In genomic region chr14:88013750-88014349, GRCh38 we compare ENCODE assay signal across 8 cellular contexts. TPM values are rescaled to one million over a fixed set of nuclear protein-coding genes. Genes with fewer than 3 reads are reported as not detected.
DNase-seq lines count a peak whose midpoint lies in the region; ATAC-seq and TF ChIP-seq lines count a peak whose summit lies in the region.

No MANE protein-coding gene starts in this region.

- DNase-seq in GM06990 (ENCODE audit: extremely low read depth, insufficient read length): no peak
- peak; percentile 59 for DNase-seq in HPDE6-E6E7 (ENCODE audit: extremely low spot score)
- DNase-seq in NCI-H82 treated with DMSO at 0.1 percent for 48 hours (lab: John Stamatoyannopoulos, UW; ENCODE audit: unreplicated experiment): peak; percentile 62
- peak; percentile 65 for DNase-seq in Right ventricle myocardium superior
- peak; percentile 82 for DNase-seq in pons (ENCODE audit: low spot score)
- no peak for DNase-seq in GM19240 (ENCODE audit: insufficient read length, low spot score)

- intact Hi-C loops in Right ventricle myocardium superior (cut with DNase I): loop anchor here (10.0 kb wide), 1 partner anchor 151 kb away; no protein-coding TSS in a partner anchor

- peaks cover 25% of the 10 kb centered on the region for H3K36me3 Mint-ChIP-seq in activated naive CD4-positive, alpha-beta T cell treated with anti-CD3 and anti-CD28 coated beads, Interleukin-2, amount 50 U/mL, for 24 hours

- H3K27me3 ChIP-seq in GM06990 (replicated peaks; ENCODE audit: control insufficient read depth, insufficient read depth, low read length): no peaks in the 10 kb centered on the region

- H3K4me3 ChIP-seq in GM06990 (replicated peaks; ENCODE audit: low read depth, low read length): no peak overlapping the region

- H3K27me3 Mint-ChIP-seq in activated naive CD4-positive, alpha-beta T cell treated with anti-CD3 and anti-CD28 coated beads, Interleukin-2, amount 50 U/mL, for 24 hours: no peaks in the 10 kb centered on the region

- peak; percentile 84 for TF ChIP-seq CTCF in GM06990 (IDR thresholded peaks at IDR 0.05; ENCODE audit: insufficient read depth, low read length, poor library complexity, severe bottlenecking)

- H3K27ac Mint-ChIP-seq in activated naive CD4-positive, alpha-beta T cell treated with anti-CD3 and anti-CD28 coated beads, Interleukin-2, amount 50 U/mL, for 24 hours: no peak overlapping the region

- peaks cover 63% of the 10 kb centered on the region for H3K4me1 Mint-ChIP-seq in activated naive CD4-positive, alpha-beta T cell treated with anti-CD3 and anti-CD28 coated beads, Interleukin-2, amount 50 U/mL, for 24 hours

- no peaks in the 10 kb centered on the region for H3K9me3 Mint-ChIP-seq in activated naive CD4-positive, alpha-beta T cell treated with anti-CD3 and anti-CD28 coated beads, Interleukin-2, amount 50 U/mL, for 24 hours

- H3K36me3 ChIP-seq in GM06990 (ENCODE audit: control insufficient read depth, insufficient read depth, low read length): no peaks in the 10 kb centered on the region; the same call in 1 of the 2 replicates

- ATAC-seq in GM21529 (IDR thresholded peaks at IDR 0.05; ENCODE audit: unreplicated experiment) (peak; percentile 98), Right ventricle myocardium superior (ENCODE audit: poor library complexity) (peak; percentile 96)

- peak overlapping the region; percentile 43 for H3K4me3 Mint-ChIP-seq in activated naive CD4-positive, alpha-beta T cell treated with anti-CD3 and anti-CD28 coated beads, Interleukin-2, amount 50 U/mL, for 24 hours

RNA-seq across cellular contexts. Expression of gene GPR65, which starts 8.9 kb away (rescaled TPM):
- total RNA-seq in Right ventricle myocardium superior: 0.38 TPM

RNA-seq across cellular contexts. Expression of gene GALC, which starts 20.9 kb away (rescaled TPM):
- 12.0 TPM for total RNA-seq in Right ventricle myocardium superior

Comparison
In these comparisons a context has a peak if more than half of its experiments do, and no peak if none do; other contexts are left out.
1. DNase-seq: peak in HPDE6-E6E7 (single experiment), NCI-H82 treated with DMSO at 0.1 percent for 48 hours (single experiment), Right ventricle myocardium superior (single experiment) and pons (single experiment); none in GM06990 (single experiment) and GM19240 (single experiment).